In genomic region chrX:16882702-16883486, GRCh38 we compare ENCODE assay signal across 1 cellular context.
TF ChIP-seq lines count a peak whose summit lies in the region.

No MANE protein-coding gene starts in this region.

TF ChIP-seq in K562, 482 proteins besides CTCF, POLR2A, EP300 and RAD21 (continued from another document and continues in another):
- no peak for TF ChIP-seq THRA (IDR thresholded peaks at IDR 0.05)
- no peak for TF ChIP-seq ZNF134 (CRISPR knock-in tag; conservative IDR thresholded peaks at IDR 0.05)
- peak; percentile 20; the same call in 1 of the 2 replicates for TF ChIP-seq NCOR1 (IDR thresholded peaks at IDR 0.05)
- TF ChIP-seq TFAP4 (CRISPR knock-in tag; IDR thresholded peaks at IDR 0.05; ENCODE audit: borderline replicate concordance), result peak; percentile 60; the same call in 1 of the 2 replicates
- peak; percentile 13; the same call in 1 of the 2 replicates for TF ChIP-seq ZBTB7A (IDR thresholded peaks at IDR 0.05; ENCODE audit: borderline replicate concordance, control insufficient read depth, low read depth, low read length)
- peak; percentile 95 for TF ChIP-seq CTCFL (IDR thresholded peaks at IDR 0.05; ENCODE audit: borderline replicate concordance, insufficient read depth, low read depth, low read length, poor library complexity, severe bottlenecking)
- TF ChIP-seq U2AF1 (optimal IDR thresholded peaks at IDR 0.05; ENCODE audit: low read depth, low read length), result no peak
- TF ChIP-seq ZNF263 (CRISPR knock-in tag; IDR thresholded peaks at IDR 0.05; ENCODE audit: borderline replicate concordance), result peak; percentile 71; the same call in 1 of the 2 replicates
- 0 out of 2 replicates have a peak, but pooled peaks have one; percentile 41 for TF ChIP-seq CREB1 (IDR thresholded peaks at IDR 0.05)
- peak; percentile 50 for TF ChIP-seq CREB1 (CRISPR knock-in tag; IDR thresholded peaks at IDR 0.05)
- TF ChIP-seq AFF1 (IDR thresholded peaks at IDR 0.05; ENCODE audit: low read depth in 1 of 2, partially characterized antibody in 2 of 2), result peak in 1 of 2 experiments; percentile 57
- 0 out of 2 replicates have a peak, but pooled peaks have one; percentile 20 for TF ChIP-seq NFIC (IDR thresholded peaks at IDR 0.05)
- TF ChIP-seq ZNF395 (CRISPR knock-in tag; IDR thresholded peaks at IDR 0.05), result peak; percentile 29; the same call in 1 of the 2 replicates
- no peak for TF ChIP-seq ZMIZ1 (IDR thresholded peaks at IDR 0.05; ENCODE audit: low read depth in 2 of 2, low read length in 2 of 2)
- no peak for TF ChIP-seq XRCC3 (IDR thresholded peaks at IDR 0.05)
- peak; percentile 49; the same call in 1 of the 2 replicates for TF ChIP-seq CREB3L1 (IDR thresholded peaks at IDR 0.05; ENCODE audit: borderline replicate concordance, low read depth)
- no peak for TF ChIP-seq CBX5 (IDR thresholded peaks at IDR 0.05; ENCODE audit: borderline replicate concordance, low read depth)
- peak; percentile 61 for TF ChIP-seq C11orf30 (IDR thresholded peaks at IDR 0.05; ENCODE audit: low read depth)
- TF ChIP-seq E2F6 (IDR thresholded peaks at IDR 0.05; ENCODE audit: borderline replicate concordance in 1 of 2, extremely low read depth in 1 of 2, insufficient read depth in 1 of 2, insufficient read length in 1 of 2, low read depth in 1 of 2, low read length in 1 of 2, poor library complexity in 1 of 2, severe bottlenecking in 1 of 2), result peak in 1 of 2 experiments; percentile 44
- peak in 1 of 2 experiments; percentile 33; a peak in 1 of 4 replicates for TF ChIP-seq FOXK2 (conservative IDR thresholded peaks at IDR 0.05 in 1 of 2, IDR thresholded peaks at IDR 0.05 in 1 of 2; ENCODE audit: low read depth in 2 of 2)
- peak; percentile 49; the same call in 1 of the 2 replicates for TF ChIP-seq SMARCA4 (IDR thresholded peaks at IDR 0.05)
- peak; percentile 61 for TF ChIP-seq EP400 (IDR thresholded peaks at IDR 0.05)
- no peak for TF ChIP-seq HCFC1 (IDR thresholded peaks at IDR 0.05; ENCODE audit: low read depth, low read length)
- 0 out of 4 replicates have a peak, but pooled peaks of 1 of the 2 experiments have one; percentile 40 for TF ChIP-seq KDM1A (IDR thresholded peaks at IDR 0.05)
- TF ChIP-seq HMG20A (CRISPR knock-in tag; conservative IDR thresholded peaks at IDR 0.05), result no peak
- TF ChIP-seq ZNF655 (CRISPR knock-in tag; IDR thresholded peaks at IDR 0.05), result no peak
- TF ChIP-seq ATF7 (IDR thresholded peaks at IDR 0.05), result peak; percentile 57
- 0 out of 2 replicates have a peak, but pooled peaks have one; percentile 66 for TF ChIP-seq CHAMP1 (IDR thresholded peaks at IDR 0.05)
- TF ChIP-seq RBFOX2 (IDR thresholded peaks at IDR 0.05; ENCODE audit: low read depth, low read length), result peak; percentile 58
- peak; percentile 31; the same call in 1 of the 2 replicates for TF ChIP-seq SP1 (CRISPR knock-in tag; IDR thresholded peaks at IDR 0.05)
- no peak for TF ChIP-seq DACH1 (IDR thresholded peaks at IDR 0.05; ENCODE audit: partially characterized antibody)
- TF ChIP-seq SIN3B (IDR thresholded peaks at IDR 0.05; ENCODE audit: low read depth), result peak; percentile 40; the same call in 1 of the 2 replicates
- TF ChIP-seq YY1 (IDR thresholded peaks at IDR 0.05; ENCODE audit: borderline replicate concordance in 1 of 3, control insufficient read depth in 1 of 3, extremely low read depth in 1 of 3, insufficient read depth in 3 of 3, insufficient read length in 1 of 3, insufficient replicate concordance in 2 of 3, low read depth in 1 of 3, low read length in 2 of 3), result no peak
- no peak for TF ChIP-seq MTF1 (CRISPR knock-in tag; IDR thresholded peaks at IDR 0.05; ENCODE audit: borderline replicate concordance)
